In genomic region chr13:49220035-49220855, GRCh38 we compare ENCODE assay signal across 8 cellular contexts. TPM values are rescaled to one million over a fixed set of nuclear protein-coding genes. Genes with fewer than 3 reads are reported as not detected.
DNase-seq lines count a peak whose midpoint lies in the region; TF ChIP-seq lines count a peak whose summit lies in the region.

MLNR (plus strand) TSS chr13:49220338; CDS start chr13:49220338, 0 bp downstream.

- H3K4me3 Mint-ChIP-seq in Caco-2 (ENCODE audit: unreplicated experiment): peak within 1 kb of the TSS; percentile 74
- H3K4me3 Mint-ChIP-seq in activated T-cell treated with anti-CD3 and anti-CD28 coated beads, Interleukin-2, amount 50 U/mL, for 24 hours: peak within 1 kb of the TSS; percentile 62

- DNase-seq in Caco-2 (peak; percentile 70 to 82), fibroblast of the aortic adventitia (ENCODE audit: low read depth) (no peak), neuronal stem cell (ENCODE audit: low spot score) (peak; percentile 35), NCI-H187 treated with DMSO at 0.1 percent for 48 hours (lab: John Stamatoyannopoulos, UW) (no peak), PC-9 (no peak), uterus (no peak)
- no peak for DNase-seq in Jurkat, Clone E6-1 (ENCODE audit: low read depth, low spot score)
- DNase-seq in activated T-cell treated with anti-CD3 and anti-CD28 coated beads, Interleukin-2, amount 50 U/mL, for 24 hours: peak; percentile 66

- H2BK5ac ChIP-seq in neuronal stem cell (ENCODE audit: low read length): no peak within 1 kb of the TSS

- no peaks in the 10 kb centered on the region for H3K9me2 ChIP-seq in PC-9 (ENCODE audit: insufficient read depth)

- no peak for TF ChIP-seq POLR2A in uterus (IDR thresholded peaks at IDR 0.05)

- peak within 1 kb of the TSS; percentile 73 for H3K9ac ChIP-seq in neuronal stem cell (ENCODE audit: low read depth, low read length, poor library complexity)

- no peak within 1 kb of the TSS for H2BK120ac ChIP-seq in neuronal stem cell (ENCODE audit: low read depth, low read length)

- intact Hi-C loops in Caco-2 (cut with micrococcal nuclease; ENCODE audit: unreplicated experiment): loop anchor here (10.0 kb wide), 1 partner anchor 65 kb away; no protein-coding TSS in a partner anchor
- intact Hi-C loops in PC-9 (cut with micrococcal nuclease; ENCODE audit: unreplicated experiment): no loop called here
- intact Hi-C loops in uterus (cut with DNase I; ENCODE audit: low total_unique reads): no loop called here

- H4K91ac ChIP-seq in neuronal stem cell (ENCODE audit: low read depth, low read length, poor library complexity): no peak within 1 kb of the TSS

- no peaks in the 10 kb centered on the region for H3K9me3 Mint-ChIP-seq in Caco-2 (ENCODE audit: unreplicated experiment)
- no peaks in the 10 kb centered on the region for H3K9me3 Mint-ChIP-seq in activated T-cell treated with anti-CD3 and anti-CD28 coated beads, Interleukin-2, amount 50 U/mL, for 24 hours

- H3K27ac ChIP-seq in neuronal stem cell (replicated peaks; ENCODE audit: low read length) (no peak within 1 kb of the TSS), PC-9 (no peak within 1 kb of the TSS), uterus (no peak within 1 kb of the TSS)

- H3F3A ChIP-seq in PC-9 (ENCODE audit: insufficient read depth, low read depth): no peaks in the 10 kb centered on the region

- WGBS in neuronal stem cell (ENCODE audit: extremely low coverage in 2 of 2, insufficient read length in 2 of 2, insufficient replicate concordance in 1 of 2), 2 donors: no CpG with 5 or more reads among the region's 111 CpGs

- no peaks in the 10 kb centered on the region for H3K79me1 ChIP-seq in neuronal stem cell (ENCODE audit: low read depth, low read length)

- CTCF ChIA-PET in Caco-2 (lab: Charles Lee): interaction anchor here (0.6 to 1.9 kb wide), 3 partner anchors 27 to 473 kb away, joined by 3 to 5 read pairs (median 5); partner anchors contain the start of gene CDADC1
- CTCF ChIA-PET in PC-9 (lab: Charles Lee): no interaction called here

- H3K36me3 Mint-ChIP-seq in Caco-2 (ENCODE audit: insufficient read depth, unreplicated experiment): no peaks in the 10 kb centered on the region
- H3K36me3 Mint-ChIP-seq in activated T-cell treated with anti-CD3 and anti-CD28 coated beads, Interleukin-2, amount 50 U/mL, for 24 hours (ENCODE audit: low read depth): peaks cover 2% of the 10 kb centered on the region

- no peaks in the 10 kb centered on the region for H3K79me2 ChIP-seq in PC-9 (ENCODE audit: low read depth)

- H3K23ac ChIP-seq in neuronal stem cell (ENCODE audit: low read depth, low read length, poor library complexity): peak within 1 kb of the TSS; percentile 89

- POLR2A ChIA-PET in Caco-2 (lab: Charles Lee) (interaction anchor here (0.7 kb wide), 1 partner anchor 28 kb away, joined by 3 read pairs; the partner anchor contains the start of gene CDADC1), PC-9 (lab: Charles Lee; ENCODE audit: unreplicated experiment) (no interaction called here)

- peak within 1 kb of the TSS; percentile 31 for H3K4me3 ChIP-seq in Caco-2 (ENCODE audit: low read depth, low read length)
- peak within 1 kb of the TSS; percentile 18; the same call in 1 of the 2 replicates for H3K4me3 ChIP-seq in Jurkat, Clone E6-1 (ENCODE audit: low read length)
- H3K4me3 ChIP-seq in fibroblast of the aortic adventitia (ENCODE audit: low read depth, low read length): peak within 1 kb of the TSS; percentile 17
- peak within 1 kb of the TSS; percentile 37 to 79 for H3K4me3 ChIP-seq in neuronal stem cell (ENCODE audit: low read length in 2 of 2)
- H3K4me3 ChIP-seq in PC-9: no peak within 1 kb of the TSS
- H3K4me3 ChIP-seq in uterus: peak within 1 kb of the TSS in 1 of 2 donors; percentile 32

- no peak within 1 kb of the TSS for H4K8ac ChIP-seq in neuronal stem cell (ENCODE audit: low read depth, low read length)

- H3K4me1 ChIP-seq in Caco-2 (0 out of 2 replicates have a peak, but pooled peaks cover 3% of the 10 kb centered on the region), neuronal stem cell (ENCODE audit: control insufficient read depth in 2 of 2, insufficient read depth in 1 of 2, low read depth in 1 of 2, low read length in 2 of 2) (peaks cover 0 to 6% of the 10 kb centered on the region in 2 donors), PC-9 (replicated peaks; ENCODE audit: insufficient read depth) (no peaks in the 10 kb centered on the region), uterus (peaks cover 0 to 14% of the 10 kb centered on the region in 2 donors)

- H3K27ac Mint-ChIP-seq in Caco-2 (ENCODE audit: unreplicated experiment): no peak within 1 kb of the TSS
- H3K27ac Mint-ChIP-seq in activated T-cell treated with anti-CD3 and anti-CD28 coated beads, Interleukin-2, amount 50 U/mL, for 24 hours: no peak within 1 kb of the TSS

- H3K4me2 ChIP-seq in neuronal stem cell (ENCODE audit: insufficient read depth, low read length, poor library complexity, severe bottlenecking) (peak within 1 kb of the TSS; percentile 60), PC-9 (no peak within 1 kb of the TSS)

- H2BK15ac ChIP-seq in neuronal stem cell (ENCODE audit: low read length): no peak within 1 kb of the TSS

- TF ChIP-seq CTCF in Caco-2 (IDR thresholded peaks at IDR 0.05; ENCODE audit: insufficient read depth in 1 of 2, low read depth in 1 of 2, low read length in 1 of 2, severe bottlenecking in 1 of 2, unreplicated experiment in 1 of 2) (peak; percentile 33 to 38), fibroblast of the aortic adventitia (IDR thresholded peaks at IDR 0.05; ENCODE audit: insufficient read depth, low read length) (no peak), PC-9 (conservative IDR thresholded peaks at IDR 0.05) (no peak), uterus (IDR thresholded peaks at IDR 0.05) (peak in 1 of 4 experiments; percentile 6)

- no TSS peak for BruUV-seq in Caco-2 (replicated peaks; lab: Mats Ljungman, UMichigan)
- no TSS peak for BruUV-seq in PC-9 (replicated peaks; lab: Mats Ljungman, UMichigan)

- H3K36me3 ChIP-seq in Caco-2 (ENCODE audit: control insufficient read depth, insufficient read depth, low read length) (no peaks in the 10 kb centered on the region), neuronal stem cell (replicated peaks in 1 of 2; ENCODE audit: control insufficient read depth in 2 of 2, insufficient read depth in 2 of 2, low read length in 2 of 2) (no peaks in the 10 kb centered on the region), PC-9 (ENCODE audit: low read depth) (no peaks in the 10 kb centered on the region), uterus (no peaks in the 10 kb centered on the region)

- H3K14ac ChIP-seq in neuronal stem cell (ENCODE audit: low read length): peak within 1 kb of the TSS; percentile 23

- H3K4me1 Mint-ChIP-seq in Caco-2 (ENCODE audit: low read depth, unreplicated experiment): peaks cover 19% of the 10 kb centered on the region
- peaks cover 10% of the 10 kb centered on the region for H3K4me1 Mint-ChIP-seq in activated T-cell treated with anti-CD3 and anti-CD28 coated beads, Interleukin-2, amount 50 U/mL, for 24 hours (ENCODE audit: low read depth)

- H3K27me3 Mint-ChIP-seq in Caco-2 (ENCODE audit: insufficient read depth, unreplicated experiment): peaks cover 14% of the 10 kb centered on the region
- H3K27me3 Mint-ChIP-seq in activated T-cell treated with anti-CD3 and anti-CD28 coated beads, Interleukin-2, amount 50 U/mL, for 24 hours: peaks cover 74% of the 10 kb centered on the region

- H2AK5ac ChIP-seq in neuronal stem cell (ENCODE audit: low read depth, low read length): no peak within 1 kb of the TSS

- no peak within 1 kb of the TSS for H2BK12ac ChIP-seq in neuronal stem cell (ENCODE audit: low read length)

- no peaks in the 10 kb centered on the region for H4K20me1 ChIP-seq in PC-9 (ENCODE audit: insufficient read depth)

- no peak within 1 kb of the TSS for H3K4ac ChIP-seq in neuronal stem cell (ENCODE audit: low read length)

- H3K27me3 ChIP-seq in Caco-2 (replicated peaks; ENCODE audit: control insufficient read depth, insufficient read depth, low read length) (no peaks in the 10 kb centered on the region), neuronal stem cell (ENCODE audit: control insufficient read depth in 3 of 3, insufficient read depth in 3 of 3, low read depth in 1 of 3, low read length in 3 of 3) (peaks cover 28 to 78% (median 62%) of the 10 kb centered on the region in 3 experiments), PC-9 (ENCODE audit: insufficient read depth, low read depth) (peaks cover 38% of the 10 kb centered on the region), uterus (peaks cover 16 to 18% of the 10 kb centered on the region in 2 donors)

- H3K9me3 ChIP-seq in Caco-2 (no peaks in the 10 kb centered on the region), neuronal stem cell (replicated peaks in 1 of 2; ENCODE audit: control insufficient read depth in 2 of 2, insufficient read depth in 1 of 2, low read depth in 1 of 2, low read length in 2 of 2) (peaks cover 2 to 19% of the 10 kb centered on the region in 2 donors), PC-9 (ENCODE audit: insufficient read depth, low read depth) (no peaks in the 10 kb centered on the region), uterus (no peaks in the 10 kb centered on the region)

- peak within 1 kb of the TSS; percentile 84 for H3K18ac ChIP-seq in neuronal stem cell (ENCODE audit: low read length)

- peak within 1 kb of the TSS; percentile 95 for H2AFZ ChIP-seq in neuronal stem cell (ENCODE audit: low read length)
- no peak within 1 kb of the TSS for H2AFZ ChIP-seq in PC-9

RNA-seq across cellular contexts. Expression of gene MLNR, which starts in this region (rescaled TPM):
- total RNA-seq in Caco-2 (2022) (0.44 TPM in 1 of 2 replicates, not detected in the other), fibroblast of the aortic adventitia (ENCODE audit: low replicate concordance) (not detected in 2 replicates), PC-9 (2021) (not detected in 2 replicates), uterus (not detected)
- 0.71 TPM for polyA plus RNA-seq in Jurkat, Clone E6-1 (2012; ENCODE audit: insufficient read depth, insufficient read length)
- polyA plus RNA-seq in neuronal stem cell (2013, experiment 1 of 2): not detected
- not detected for polyA plus RNA-seq in neuronal stem cell (2013, experiment 2 of 2)

Comparison
In these comparisons a context has a peak if more than half of its experiments do, and no peak if none do; other contexts are left out.
1. Peak in DNase-seq and H3K4me3 ChIP-seq in Caco-2; RNA of the gene not detected or under 1 TPM.
2. DNase-seq: peak in activated T-cell treated with anti-CD3 and anti-CD28 coated beads, Interleukin-2, amount 50 U/mL, for 24 hours (single experiment) and neuronal stem cell (single experiment); none in Jurkat, Clone E6-1 (single experiment), fibroblast of the aortic adventitia (single experiment), NCI-H187 treated with DMSO at 0.1 percent for 48 hours (single experiment), PC-9 (0 of 2) and uterus (0 of 2).
3. CTCF ChIP-seq: peak in Caco-2 (2 of 2); none in fibroblast of the aortic adventitia (single experiment) and PC-9 (single experiment).